ENCODE assay signal across 8 cellular contexts in genomic region chr19:10870501-10870954, GRCh38. TPM values are rescaled to one million over a fixed set of nuclear protein-coding genes. Genes with fewer than 3 reads are reported as not detected.
DNase-seq lines count a peak whose midpoint lies in the region; ATAC-seq and TF ChIP-seq lines count a peak whose summit lies in the region.

No MANE protein-coding gene starts in this region.

- H3K27me3 ChIP-seq in heart right ventricle = no peaks in the 10 kb centered on the region

- H3K36me3 ChIP-seq in heart right ventricle = peaks cover 0 to 4% (median 0%) of the 10 kb centered on the region in 9 donors

- peak overlapping the region; percentile 81 for H3K4me3 Mint-ChIP-seq in T-helper 17 cell

- ATAC-seq in GM21515 (IDR thresholded peaks at IDR 0.05; ENCODE audit: unreplicated experiment) (peak; percentile 1), T-helper 17 cell (no peak), heart right ventricle (peak in 1 of 8 donors; percentile 6), HG02870 (IDR thresholded peaks at IDR 0.05; ENCODE audit: unreplicated experiment) (no peak), HG03442 (IDR thresholded peaks at IDR 0.05; ENCODE audit: unreplicated experiment) (no peak)

- 3 to 6% methylated on average over 15 to 21 of the region's 22 CpGs for WGBS in heart right ventricle, 2 donors

- H3K36me3 Mint-ChIP-seq in T-helper 17 cell (ENCODE audit: low read depth) = no peaks in the 10 kb centered on the region

- H3K4me1 Mint-ChIP-seq in T-helper 17 cell = peaks cover 20% of the 10 kb centered on the region

- H3K9me3 ChIP-seq in T-helper 17 cell (ENCODE audit: control insufficient read depth, low read length, poor library complexity, severe bottlenecking) = no peaks in the 10 kb centered on the region
- no peaks in the 10 kb centered on the region for H3K9me3 ChIP-seq in heart right ventricle

- peaks cover 5 to 50% (median 18%) of the 10 kb centered on the region in 9 donors for H3K4me1 ChIP-seq in heart right ventricle

- TF ChIP-seq CTCF in heart right ventricle (IDR thresholded peaks at IDR 0.05) = no peak

- H3K4me3 ChIP-seq in heart right ventricle (peak overlapping the region in 9 of 10 donors; percentile 27 to 62 (median 51)), skin epidermis (peak overlapping the region; percentile 17 to 39 (median 27))

- H3K27me3 Mint-ChIP-seq in T-helper 17 cell = no peaks in the 10 kb centered on the region

- peak overlapping the region; percentile 86 for H3K27ac Mint-ChIP-seq in T-helper 17 cell

- peak overlapping the region in 9 of 10 donors; percentile 44 to 85 (median 72) for H3K27ac ChIP-seq in heart right ventricle
- peak overlapping the region in 19 of 21 experiments; percentile 31 to 89 (median 71) for H3K27ac ChIP-seq in skin epidermis

- intact Hi-C loops in heart right ventricle (cut with DNase I) = loop anchor here in 5 of 10 donors (5.0 to 10.0 kb wide), 2 partner anchors 54 to 57 kb away; partner anchors contain the start of genes TIMM29 (in 5 of the 5) and YIPF2 (in 5 of the 5)

- no peak for DNase-seq in T-helper 17 cell
- DNase-seq in heart right ventricle = no peak
- no peak for DNase-seq in mucosa of gallbladder (ENCODE audit: low spot score)
- no peak for DNase-seq in NCI-H446 (lab: John Stamatoyannopoulos, UW)

RNA-seq across cellular contexts. Expression of gene CARM1, which starts 0.8 kb away (rescaled TPM):
- total RNA-seq in T-helper 17 cell = 10 to 100 TPM; 22.9 to 24.3 TPM
- total RNA-seq in heart right ventricle = 10 to 100 TPM; 25.8 to 45.4 (median 28.8) TPM
- polyA plus RNA-seq in heart right ventricle = 10 to 100 TPM; 26.2 to 27.4 TPM
- total RNA-seq in mucosa of gallbladder = 33.5 TPM

RNA-seq across cellular contexts. Expression of gene C19orf38, which starts 22.3 kb away (rescaled TPM):
- total RNA-seq in T-helper 17 cell (1 to 10 TPM; 1.6 to 2.2 TPM), heart right ventricle (1 to 10 TPM in 3 of 10 donors, under 1 TPM in 6, not detected in 1; 0.27 to 4.0 (median 0.61) TPM), mucosa of gallbladder (0.78 TPM)
- 1 to 10 TPM in 1 of 2 donors, under 1 TPM in 1; 0.66 to 1.3 TPM for polyA plus RNA-seq in heart right ventricle

RNA-seq across cellular contexts. Expression of gene TMED1, which starts 34.5 kb away (rescaled TPM):
- total RNA-seq in T-helper 17 cell (10 to 100 TPM in 1 of 2 donors, 1 to 10 TPM in 1; 8.7 to 10.5 TPM), heart right ventricle (10 to 100 TPM; 25.9 to 38.6 (median 32.9) TPM), mucosa of gallbladder (30.2 TPM)
- 10 to 100 TPM; 40.4 to 88.6 TPM for polyA plus RNA-seq in heart right ventricle

RNA-seq across cellular contexts. Expression of gene YIPF2, which starts 57.9 kb away (rescaled TPM):
- total RNA-seq in T-helper 17 cell (10 to 100 TPM; 19.5 to 19.8 TPM), heart right ventricle (10 to 100 TPM; 13.7 to 26.0 (median 16.9) TPM), mucosa of gallbladder (76.8 TPM)
- 10 to 100 TPM; 25.2 to 36.7 TPM for polyA plus RNA-seq in heart right ventricle

RNA-seq across cellular contexts. Expression of gene TIMM29, which starts 58.1 kb away (rescaled TPM):
- total RNA-seq in T-helper 17 cell = 10 to 100 TPM; 17.1 to 21.0 TPM
- total RNA-seq in heart right ventricle = 10 to 100 TPM; 10.8 to 16.1 (median 14.5) TPM
- 10 to 100 TPM; 15.6 to 17.3 TPM for polyA plus RNA-seq in heart right ventricle
- 23.8 TPM for total RNA-seq in mucosa of gallbladder
